ENCODE assay signal across 8 cellular contexts in the genomic region with DNA sequence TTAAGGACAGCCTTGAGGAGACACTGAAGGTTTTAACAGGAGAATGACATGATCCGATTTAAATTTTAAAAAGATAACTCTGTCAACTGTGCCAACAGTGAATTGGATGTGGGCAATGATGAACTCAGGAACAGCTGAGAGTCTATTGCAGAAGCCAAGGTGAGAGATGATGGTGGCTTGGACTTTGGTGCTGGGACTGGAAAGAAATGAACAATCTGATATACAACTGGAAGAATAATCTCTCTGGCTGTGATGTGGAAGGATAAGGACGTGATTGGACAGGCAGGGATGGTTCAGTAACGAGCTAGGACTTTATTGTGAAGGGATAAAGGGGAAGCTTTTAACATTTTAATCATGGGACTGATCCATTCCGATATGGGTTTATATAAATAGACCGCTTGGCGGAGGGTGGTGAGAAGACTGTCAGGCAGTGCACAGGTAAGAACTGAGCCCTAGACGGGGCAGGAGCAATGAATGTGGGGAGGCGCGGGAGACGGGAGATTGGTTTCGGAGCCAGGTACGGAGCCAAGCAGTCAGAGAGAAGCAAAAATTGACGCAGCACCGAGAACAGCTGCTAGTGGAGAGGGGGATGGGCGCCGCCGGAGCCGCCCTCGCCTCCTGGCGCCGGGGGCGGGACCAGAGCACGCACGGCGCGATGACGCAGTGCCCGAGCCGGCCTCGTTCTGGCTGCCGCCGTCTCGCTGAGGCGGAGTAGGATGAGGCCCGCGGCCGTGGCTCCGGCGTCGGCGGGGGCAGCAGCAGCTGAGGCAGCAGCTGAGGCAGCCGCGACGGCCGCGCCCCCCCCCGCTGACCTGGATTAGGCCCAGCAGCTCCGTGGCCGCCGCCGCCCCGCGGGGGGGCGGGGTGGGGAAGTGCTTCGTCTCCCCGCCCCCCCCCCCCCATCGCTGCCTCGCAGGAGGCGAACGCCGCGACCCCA. TPM values are rescaled to one million over a fixed set of nuclear protein-coding genes. Genes with fewer than 3 reads are reported as not detected.
A peak's percentile ranks its signal among the peaks of the same experiment; 100 is the strongest.
DNase-seq lines count a peak whose midpoint lies in the region; ATAC-seq, FAIRE-seq and TF ChIP-seq lines count a peak whose summit lies in the region.

A gene with protein sequence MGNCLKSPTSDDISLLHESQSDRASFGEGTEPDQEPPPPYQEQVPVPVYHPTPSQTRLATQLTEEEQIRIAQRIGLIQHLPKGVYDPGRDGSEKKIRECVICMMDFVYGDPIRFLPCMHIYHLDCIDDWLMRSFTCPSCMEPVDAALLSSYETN (plus strand): TSS at position 663 of the 937 bp plus-strand sequence. CDS start 484 bp downstream, outside the sequence.

- H2BK5ac ChIP-seq in H1 (ENCODE audit: low read depth, low read length), result peak within 1 kb of the TSS; percentile 68; the same call in 1 of the 2 replicates
- peak within 1 kb of the TSS; percentile 35 for H2BK5ac ChIP-seq in mesendoderm (ENCODE audit: low read length)

- 3% methylated on average over 47 of the region's 62 CpGs; no CpG with 5 or more reads in 1 of the 2 experiments for WGBS in H1 (ENCODE audit: extremely low coverage in 1 of 2, insufficient coverage in 1 of 2, insufficient read length in 1 of 2, insufficient replicate concordance in 2 of 2, low coverage in 1 of 2, low lambda C conversion rate in 2 of 2, missing lambda C conversion rate in 1 of 2), 2 experiments
- WGBS in mesendoderm (ENCODE audit: extremely low coverage, insufficient coverage, low lambda C conversion rate), result no CpG with 5 or more reads among the region's 62 CpGs

- H3K4ac ChIP-seq in H1 (replicated peaks; ENCODE audit: insufficient read length, low read depth, low read length) (peak within 1 kb of the TSS; percentile 74), mesendoderm (ENCODE audit: low read depth, low read length) (peak within 1 kb of the TSS; percentile 1)

- H3K4me3 ChIP-seq in H1 (ENCODE audit: extremely low read depth in 1 of 4, insufficient read depth in 2 of 4, low read depth in 3 of 4, low read length in 4 of 4), result peak within 1 kb of the TSS; percentile 66 to 98 (median 85)
- H3K4me3 ChIP-seq in mesendoderm (ENCODE audit: low read length), result peak within 1 kb of the TSS; percentile 98

- H3K27me3 ChIP-seq in H1 (replicated peaks in 1 of 4; ENCODE audit: control insufficient read depth in 3 of 4, extremely low read depth in 1 of 4, insufficient read depth in 3 of 4, low read length in 3 of 4) (no peaks in the 10 kb centered on the region; a peak in 1 of 7 replicates), mesendoderm (ENCODE audit: insufficient read depth, low read length, poor library complexity) (no peaks in the 10 kb centered on the region)

- no peak within 1 kb of the TSS; the same call in 1 of the 2 replicates for H2AK5ac ChIP-seq in H1 (ENCODE audit: low read depth, low read length)
- H2AK5ac ChIP-seq in mesendoderm (ENCODE audit: low read length), result no peak within 1 kb of the TSS

- no peak within 1 kb of the TSS for H3K56ac ChIP-seq in H1 (replicated peaks; ENCODE audit: insufficient read length, low read depth, low read length)
- H3K56ac ChIP-seq in mesendoderm (ENCODE audit: low read length), result peak within 1 kb of the TSS; percentile 89

- CTCF ChIA-PET in activated CD8-positive, alpha-beta memory T cell treated with anti-CD3 and anti-CD28 coated beads, Interleukin-2, amount 10 ng/mL, durations not matched to agents 7 days and 5 days (lab: Charles Lee), result interaction anchor here (0.6 to 3.3 kb wide), 9 partner anchors 10 to 380 kb away, joined by 3 to 21 read pairs (median 3); a partner anchor contains a TSS
- CTCF ChIA-PET in H1 (lab: Charles Lee; ENCODE audit: partially characterized antibody), result interaction anchor here (0.6 to 1.4 kb wide), 7 partner anchors 14 to 631 kb away, joined by 3 to 5 read pairs (median 3); no protein-coding TSS in a partner anchor

- peak within 1 kb of the TSS; percentile 87; the same call in 1 of the 2 replicates for H4K8ac ChIP-seq in H1 (ENCODE audit: extremely low read depth, insufficient read depth, low read length)
- H4K8ac ChIP-seq in mesendoderm (ENCODE audit: low read depth, low read length), result no peak within 1 kb of the TSS

- H3K79me2 ChIP-seq in H1 (ENCODE audit: control insufficient read depth in 1 of 2, insufficient read depth in 2 of 2, low read length in 2 of 2), result peaks cover 7 to 44% of the 10 kb centered on the region in 2 experiments; a peak in 3 of 4 replicates
- peaks cover 31% of the 10 kb centered on the region for H3K79me2 ChIP-seq in mesendoderm (ENCODE audit: control insufficient read depth, insufficient read depth, low read length)

- H3K4me2 ChIP-seq in H1 (ENCODE audit: insufficient read depth in 1 of 2, low read depth in 2 of 2, low read length in 2 of 2), result peak within 1 kb of the TSS; percentile 77 to 90
- peak within 1 kb of the TSS; percentile 80 for H3K4me2 ChIP-seq in mesendoderm (ENCODE audit: low read length)

- H3K27ac ChIP-seq in H1 (ENCODE audit: low read depth, low read length) (peak within 1 kb of the TSS; percentile 75; the same call in 1 of the 2 replicates), mesendoderm (ENCODE audit: low read depth, low read length) (peak within 1 kb of the TSS; percentile 52)

- H3K79me1 ChIP-seq in H1 (ENCODE audit: low read depth, low read length), result peaks cover 6% of the 10 kb centered on the region
- peaks cover 10% of the 10 kb centered on the region for H3K79me1 ChIP-seq in mesendoderm (ENCODE audit: low read length)

- H3K36me3 ChIP-seq in H1 (ENCODE audit: control insufficient read depth in 2 of 4, insufficient read depth in 4 of 4, low read length in 3 of 4), result no peaks in the 10 kb centered on the region; a peak in 1 of 8 replicates
- no peaks in the 10 kb centered on the region for H3K36me3 ChIP-seq in mesendoderm (ENCODE audit: control insufficient read depth, insufficient read depth, low read length)

- peaks cover 0 to 7% (median 3%) of the 10 kb centered on the region in 4 experiments; a peak in 6 of 7 replicates for H3K4me1 ChIP-seq in H1 (replicated peaks in 1 of 4; ENCODE audit: control insufficient read depth in 3 of 4, insufficient read depth in 4 of 4, low read length in 3 of 4)
- H3K4me1 ChIP-seq in mesendoderm (ENCODE audit: control insufficient read depth, low read depth, low read length), result peaks cover 8% of the 10 kb centered on the region

- H4K91ac ChIP-seq in H1 (replicated peaks; ENCODE audit: insufficient read length, low read length), result peak within 1 kb of the TSS; percentile 42

- peak; percentile 100 for DNase-seq in COLO668 (lab: John Stamatoyannopoulos, UW; ENCODE audit: unreplicated experiment)
- peak; percentile 85 for DNase-seq in HT1080 (ENCODE audit: low read depth)
- peak; percentile 84 to 93 for DNase-seq in NOMO-1 (lab: John Stamatoyannopoulos, UW; ENCODE audit: unreplicated experiment in 2 of 2)
- DNase-seq in activated CD8-positive, alpha-beta memory T cell treated with anti-CD3 and anti-CD28 coated beads, Interleukin-2, amount 10 ng/mL, durations not matched to agents 7 days and 5 days, result peak; percentile 93
- peak; percentile 41 to 90 for DNase-seq in H1 (ENCODE audit: low read depth in 1 of 2, low spot score in 2 of 2)
- peak; percentile 91 for DNase-seq in mesendoderm
- DNase-seq in stimulated activated CD8-positive, alpha-beta memory T cell treated with anti-CD3 and anti-CD28 coated beads, Interleukin-12 subunit alpha, Interleukin-12 subunit beta, amount 100 ng/mL, for 4 hours (ENCODE audit: low read depth), result peak; percentile 90

- POLR2A ChIA-PET in H1 (lab: Charles Lee; ENCODE audit: partially characterized antibody), result interaction anchor here (1.0 to 2.0 kb wide), 4 partner anchors 9 to 61 kb away, joined by 3 to 5 read pairs (median 4); no protein-coding TSS in a partner anchor

- FAIRE-seq in H1 (lab: Jason Lieb, UNC), result no peak

- H3K27ac Mint-ChIP-seq in activated CD8-positive, alpha-beta memory T cell treated with anti-CD3 and anti-CD28 coated beads, Interleukin-2, amount 10 ng/mL, durations not matched to agents 7 days and 5 days, result peak within 1 kb of the TSS; percentile 84

- TF ChIP-seq CTCF in H1 (IDR thresholded peaks at IDR 0.05; ENCODE audit: control extremely low read depth in 1 of 3, insufficient read depth in 1 of 3, low read depth in 1 of 3, low read length in 3 of 3), result no peak

- peak within 1 kb of the TSS; percentile 62 to 84 (median 78) for H3K9ac ChIP-seq in H1 (replicated peaks in 1 of 4; ENCODE audit: extremely low read depth in 1 of 4, low read depth in 3 of 4, low read length in 3 of 4)
- H3K9ac ChIP-seq in mesendoderm (ENCODE audit: low read length), result peak within 1 kb of the TSS; percentile 79

- H2BK15ac ChIP-seq in H1 (ENCODE audit: low read length), result no peak within 1 kb of the TSS
- no peak within 1 kb of the TSS for H2BK15ac ChIP-seq in mesendoderm (replicated peaks; ENCODE audit: low read depth)

- H4K20me1 ChIP-seq in H1 (replicated peaks in 1 of 2; ENCODE audit: control insufficient read depth in 1 of 2, insufficient read depth in 2 of 2, low read length in 2 of 2), result peaks cover 3 to 9% of the 10 kb centered on the region in 2 experiments

- peak; percentile 81 for ATAC-seq in GM21360 (IDR thresholded peaks at IDR 0.05; ENCODE audit: unreplicated experiment)
- ATAC-seq in activated CD8-positive, alpha-beta memory T cell treated with anti-CD3 and anti-CD28 coated beads, Interleukin-2, amount 10 ng/mL, durations not matched to agents 7 days and 5 days, result peak; percentile 97

- peak; percentile 38 to 88 for TF ChIP-seq POLR2A in H1 (IDR thresholded peaks at IDR 0.05; ENCODE audit: control extremely low read depth in 1 of 2, low read depth in 2 of 2, low read length in 2 of 2)

- no peaks in the 10 kb centered on the region for H3K27me3 Mint-ChIP-seq in activated CD8-positive, alpha-beta memory T cell treated with anti-CD3 and anti-CD28 coated beads, Interleukin-2, amount 10 ng/mL, durations not matched to agents 7 days and 5 days

- peak within 1 kb of the TSS; percentile 87 for H4K5ac ChIP-seq in H1 (ENCODE audit: insufficient read length, low read depth, low read length)
- H4K5ac ChIP-seq in mesendoderm (ENCODE audit: low read length), result no peak within 1 kb of the TSS

- no peaks in the 10 kb centered on the region for H3K9me3 ChIP-seq in H1 (ENCODE audit: insufficient read depth in 2 of 2, low read depth in 1 of 2, low read length in 1 of 2)

- H3K23me2 ChIP-seq in H1 (ENCODE audit: low read depth, low read length), result peaks cover 5% of the 10 kb centered on the region; the same call in 1 of the 2 replicates

- no peak within 1 kb of the TSS for H2BK12ac ChIP-seq in H1 (ENCODE audit: low read depth, low read length)

- H2AFZ ChIP-seq in H1 (ENCODE audit: low read length), result peak within 1 kb of the TSS; percentile 99

- H3K4me1 Mint-ChIP-seq in activated CD8-positive, alpha-beta memory T cell treated with anti-CD3 and anti-CD28 coated beads, Interleukin-2, amount 10 ng/mL, durations not matched to agents 7 days and 5 days, result peaks cover 29% of the 10 kb centered on the region

- peak within 1 kb of the TSS; percentile 85 for H3K4me3 Mint-ChIP-seq in activated CD8-positive, alpha-beta memory T cell treated with anti-CD3 and anti-CD28 coated beads, Interleukin-2, amount 10 ng/mL, durations not matched to agents 7 days and 5 days

- H2BK20ac ChIP-seq in H1 (ENCODE audit: low read length), result no peak within 1 kb of the TSS

- H3K36me3 Mint-ChIP-seq in activated CD8-positive, alpha-beta memory T cell treated with anti-CD3 and anti-CD28 coated beads, Interleukin-2, amount 10 ng/mL, durations not matched to agents 7 days and 5 days, result no peaks in the 10 kb centered on the region

- TF ChIP-seq EP300 in H1 (IDR thresholded peaks at IDR 0.05; ENCODE audit: borderline replicate concordance in 1 of 2, low read depth in 2 of 2, low read length in 2 of 2), result peak in 1 of 2 experiments; percentile 37; a peak in 1 of 3 replicates

- no peaks in the 10 kb centered on the region for H3K9me3 Mint-ChIP-seq in activated CD8-positive, alpha-beta memory T cell treated with anti-CD3 and anti-CD28 coated beads, Interleukin-2, amount 10 ng/mL, durations not matched to agents 7 days and 5 days (ENCODE audit: low read depth)

- peak within 1 kb of the TSS; percentile 43 for H3K14ac ChIP-seq in H1 (ENCODE audit: insufficient read length)

- H3K18ac ChIP-seq in H1 (ENCODE audit: extremely low read depth, low read length) (peak within 1 kb of the TSS; percentile 29; the same call in 1 of the 2 replicates), mesendoderm (ENCODE audit: low read length) (peak within 1 kb of the TSS; percentile 45)

- no peak for TF ChIP-seq RAD21 in H1 (IDR thresholded peaks at IDR 0.05 in 1 of 2, conservative IDR thresholded peaks at IDR 0.05 in 1 of 2; ENCODE audit: low read depth in 2 of 2, low read length in 2 of 2)

- H2BK120ac ChIP-seq in H1 (replicated peaks; ENCODE audit: low read depth, low read length) (no peak within 1 kb of the TSS), mesendoderm (ENCODE audit: low read depth, low read length) (no peak within 1 kb of the TSS)

- H3K23ac ChIP-seq in H1 (ENCODE audit: insufficient read length) (no peak within 1 kb of the TSS), mesendoderm (ENCODE audit: low read length) (peak within 1 kb of the TSS; percentile 57)

RNA-seq across cellular contexts. Expression of the gene that starts here (rescaled TPM):
- 114 and 142 TPM in 2 replicates for total RNA-seq in HT1080 (2014; rRNA removed; shearing (Covaris generic))
- polyA plus RNA-seq in HT1080 (2015; cell fraction: cytosol; rRNA removed), result 77.7 and 109 TPM in 2 replicates
- polyA plus RNA-seq in HT1080 (2015; cell fraction: nucleus; rRNA removed), result 22.4 and 28.1 TPM in 2 replicates
- total RNA-seq in activated CD8-positive, alpha-beta memory T cell treated with anti-CD3 and anti-CD28 coated beads, Interleukin-2, amount 10 ng/mL, durations not matched to agents 7 days and 5 days, result 10 to 100 TPM; 26.4 to 35.5 TPM
- 47.8 and 54.2 TPM in 2 replicates for total RNA-seq in H1 (2021; fragmentation: NEBNext Ultra II Directional; extraction: Animal tissue kit (Norgen Biotek cat#: 25700))
- polyA plus RNA-seq in H1 (2011; rRNA removed), result 42.1 and 49.6 TPM in 2 replicates
- 30.1 TPM for polyA plus RNA-seq in H1 (2011; cell fraction: cytosol; rRNA removed)
- 23.0 TPM for polyA plus RNA-seq in H1 (2011; cell fraction: nucleus; rRNA removed)
- 37.6 to 56.6 TPM (median 46.0 TPM) in 4 replicates for polyA plus RNA-seq in H1 (2012, experiment 1 of 2)
- polyA plus RNA-seq in H1 (2012, experiment 2 of 2), result 20.6 TPM
- 30.0 TPM for polyA plus RNA-seq in H1 (2013, experiment 1 of 2)
- 32.6 TPM for polyA plus RNA-seq in H1 (2013, experiment 2 of 2)
- 84.3 and 104 TPM in 2 replicates for polyA minus RNA-seq in H1 (2011; rRNA and poly(A)+ RNA removed)
- polyA minus RNA-seq in H1 (2011; cell fraction: cytosol; rRNA and poly(A)+ RNA removed), result 43.3 TPM
- 25.4 TPM for polyA minus RNA-seq in H1 (2011; cell fraction: nucleus; rRNA and poly(A)+ RNA removed)
- polyA plus RNA-seq in mesendoderm (2013, experiment 1 of 2), result 52.5 TPM
- 53.1 TPM for polyA plus RNA-seq in mesendoderm (2013, experiment 2 of 2)

Comparison
In these comparisons a context has a peak if more than half of its experiments do, and no peak if none do; other contexts are left out.
1. Peak in every context shown above with its lines: DNase-seq, ATAC-seq, H3K4me3 ChIP-seq and H3K27ac ChIP-seq.